Comparison of ENCODE assay signal across 12 cellular contexts in the genomic region with DNA sequence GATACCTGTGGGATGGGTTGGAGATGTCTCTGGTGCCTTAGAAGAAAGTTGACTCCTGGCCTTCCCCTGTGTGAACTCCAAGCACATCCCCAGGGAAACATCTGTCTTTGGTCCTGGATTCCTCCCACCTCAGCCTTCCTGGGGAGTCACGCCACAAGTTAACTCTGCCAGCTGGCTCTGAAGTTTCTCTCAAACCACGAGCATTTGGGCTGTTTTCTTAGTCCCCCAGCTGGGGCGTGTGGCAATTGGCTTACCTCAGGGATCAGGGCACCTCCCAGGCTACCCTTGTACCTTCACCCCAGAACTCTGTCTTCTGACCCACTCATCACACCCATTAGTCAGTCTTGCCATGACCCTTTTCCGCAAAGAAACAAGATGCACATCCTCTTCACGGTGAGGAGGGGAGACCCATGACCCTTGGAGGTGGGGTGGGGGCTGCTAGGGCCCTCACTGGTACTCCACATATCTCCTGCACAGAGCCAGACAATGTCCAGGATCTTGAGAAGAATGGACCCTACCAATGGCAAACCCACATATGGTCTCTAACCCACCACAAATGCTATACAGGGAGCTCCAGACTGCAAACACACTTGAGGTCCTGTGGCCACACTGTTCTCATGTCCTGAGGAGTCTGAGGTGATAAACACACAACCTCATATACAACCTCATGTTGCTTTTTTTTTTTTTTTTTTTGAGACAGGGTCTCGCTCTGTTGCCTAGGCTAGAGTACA. TPM values are rescaled to one million over a fixed set of nuclear protein-coding genes. Genes with fewer than 3 reads are reported as not detected.
DNase-seq lines count a peak whose midpoint lies in the region; ATAC-seq and TF ChIP-seq lines count a peak whose summit lies in the region.
"Had no signal": no experiment of that assay in that cellular context is flagged by ENCODE, and none has a peak within 500 bp of the region (broad histone marks: within the 10 kb centered on the region; RNA-seq: fewer than 3 reads in every experiment).

No MANE protein-coding gene starts in this region.

- no peaks in the 10 kb centered on the region for H3K79me2 ChIP-seq in OCI-LY7 (ENCODE audit: insufficient read depth, low read depth, low read length)

- peaks cover 3 to 12% of the 10 kb centered on the region in 2 donors for H3K9me3 Mint-ChIP-seq in effector memory CD8-positive, alpha-beta T cell

- BruUV-seq in OCI-LY7 (replicated peaks; lab: Mats Ljungman, UMichigan) = no TSS peak

- peaks cover 37% of the 10 kb centered on the region for H3K36me3 Mint-ChIP-seq in effector memory CD8-positive, alpha-beta T cell (ENCODE audit: insufficient read depth)

- peak overlapping the region; percentile 13 to 59 for H3K4me3 Mint-ChIP-seq in effector memory CD8-positive, alpha-beta T cell

- H3K27me3 ChIP-seq in heart right ventricle (peaks cover 0 to 32% (median 0%) of the 10 kb centered on the region in 7 donors), stomach (peaks cover 0 to 10% (median 0%) of the 10 kb centered on the region in 3 donors)

- H3K27ac Mint-ChIP-seq in effector memory CD8-positive, alpha-beta T cell = peak overlapping the region; percentile 92 to 94

- H3K27ac ChIP-seq in heart right ventricle (peak overlapping the region in 1 of 10 donors; percentile 10), OCI-LY7 (ENCODE audit: low read depth, low read length, poor library complexity, severe bottlenecking) (peak overlapping the region; percentile 47), stomach (peak overlapping the region in 3 of 5 donors; percentile 14 to 34 (median 20))
- H3K27ac ChIP-seq: prostate gland had no signal

- TF ChIP-seq CTCF in heart right ventricle (IDR thresholded peaks at IDR 0.05) = no peak
- TF ChIP-seq CTCF in OCI-LY7 (conservative IDR thresholded peaks at IDR 0.05; ENCODE audit: low read length) = no peak
- no peak for TF ChIP-seq CTCF in stomach (IDR thresholded peaks at IDR 0.05)
- TF ChIP-seq CTCF in GM10248 (IDR thresholded peaks at IDR 0.05; ENCODE audit: control extremely low read depth, extremely low read depth, low read depth, missing control alignments) = no peak

- no peak for ATAC-seq in left cardiac atrium
- ATAC-seq in heart right ventricle = no peak
- no peak for ATAC-seq in effector memory CD8-positive, alpha-beta T cell (replicated peaks)
- no peak for ATAC-seq in HG03469 (IDR thresholded peaks at IDR 0.05; ENCODE audit: unreplicated experiment)
- ATAC-seq: HCT116 had no signal

- H3K4me3 ChIP-seq in heart right ventricle (no peak overlapping the region), OCI-LY7 (ENCODE audit: low read depth, low read length, poor library complexity, severe bottlenecking) (no peak overlapping the region), stomach (no peak overlapping the region)
- H3K4me3 ChIP-seq: prostate gland had no signal

- H3K4me1 ChIP-seq in heart right ventricle (peaks cover 5 to 38% (median 18%) of the 10 kb centered on the region in 9 donors), OCI-LY7 (ENCODE audit: insufficient read depth, low read length, poor library complexity, severe bottlenecking) (peaks cover 39% of the 10 kb centered on the region), stomach (peaks cover 14 to 46% (median 34%) of the 10 kb centered on the region in 4 donors)
- H3K4me1 ChIP-seq: prostate gland had no signal

- no peak overlapping the region for H2AFZ ChIP-seq in OCI-LY7 (ENCODE audit: low read length)

- H3K27me3 Mint-ChIP-seq in effector memory CD8-positive, alpha-beta T cell = no peaks in the 10 kb centered on the region

- POLR2A ChIA-PET in OCI-LY7 (lab: Charles Lee) = no interaction called here
- POLR2A ChIA-PET in GM10248 (lab: Yijun Ruan, JAX) = interaction anchor here (0.5 kb wide), 1 partner anchor 282 kb away, joined by 6 read pairs; no protein-coding TSS in a partner anchor

- H3K9me3 ChIP-seq in heart right ventricle = peaks cover 0 to 7% (median 0%) of the 10 kb centered on the region in 11 donors
- H3K9me3 ChIP-seq in OCI-LY7 (ENCODE audit: low read length) = no peaks in the 10 kb centered on the region; the same call in 1 of the 2 replicates
- H3K9me3 ChIP-seq in stomach = no peaks in the 10 kb centered on the region
- H3K9me3 ChIP-seq: prostate gland had no signal

- WGBS in heart right ventricle, 2 donors = 71 to 78% methylated on average over 6 of the region's 6 CpGs
- 71 to 78% (median 76%) methylated on average over 6 of the region's 6 CpGs for WGBS in stomach, 5 donors

- no peaks in the 10 kb centered on the region for H4K20me1 ChIP-seq in OCI-LY7 (ENCODE audit: insufficient read depth, low read length)

- H3K4me2 ChIP-seq in OCI-LY7 (ENCODE audit: low read length) = no peak overlapping the region

- TF ChIP-seq POLR2A in stomach (IDR thresholded peaks at IDR 0.05) = no peak

- DNase-seq in left cardiac atrium (peak; percentile 17), heart right ventricle (no peak), OCI-LY7 (ENCODE audit: low spot score) (no peak), stomach (no peak), GM10248 (ENCODE audit: extremely low spot score) (no peak), NCI-H510A treated with DMSO at 0.1 percent for 48 hours (lab: John Stamatoyannopoulos, UW) (no peak)
- DNase-seq in effector memory CD8-positive, alpha-beta T cell = no peak
- DNase-seq: IMR-90, NCI-H2029 had no signal

- CTCF ChIA-PET in OCI-LY7 (lab: Charles Lee; ENCODE audit: unreplicated experiment) (no interaction called here), GM10248 (lab: Yijun Ruan, JAX) (interaction anchor here (1.6 to 4.9 kb wide), 2 partner anchors 17 to 322 kb away, joined by 5 to 23 read pairs; a partner anchor contains a TSS)

- TF ChIP-seq EP300 in stomach (IDR thresholded peaks at IDR 0.05) = no peak

- H3K36me3 ChIP-seq in heart right ventricle (peaks cover 0 to 25% (median under 1%) of the 10 kb centered on the region in 9 donors), OCI-LY7 (ENCODE audit: insufficient read depth, low read length) (peaks cover 67% of the 10 kb centered on the region), stomach (peaks cover 11 to 25% (median 23%) of the 10 kb centered on the region in 4 donors)
- H3K36me3 ChIP-seq: prostate gland had no signal

- H3K4me1 Mint-ChIP-seq in effector memory CD8-positive, alpha-beta T cell (ENCODE audit: low read depth in 2 of 2) = peaks cover 27 to 33% of the 10 kb centered on the region in 2 donors

- intact Hi-C loops in left cardiac atrium (cut with DNase I) = no loop called here
- intact Hi-C loops in heart right ventricle (cut with DNase I) = no loop called here
- intact Hi-C loops in OCI-LY7 (cut with micrococcal nuclease; ENCODE audit: unreplicated experiment) = no loop called here
- intact Hi-C loops in stomach (cut with DNase I; ENCODE audit: low total_unique reads) = no loop called here

- H3K9me2 ChIP-seq in OCI-LY7 (ENCODE audit: insufficient read depth, low read length) = no peaks in the 10 kb centered on the region

RNA-seq across cellular contexts. Expression of a gene that starts 3.9 kb away (rescaled TPM):
- total RNA-seq in left cardiac atrium (10 to 100 TPM in 1 of 2 donors, 1 to 10 TPM in 1; 9.5 to 12.1 TPM), heart right ventricle (10 to 100 TPM in 3 of 10 donors, 1 to 10 TPM in 7; 4.1 to 17.8 (median 8.1) TPM), OCI-LY7 (2022) (99.5 and 105 TPM in 2 replicates), stomach (100 to 1,000 TPM in 3 of 5 donors, 10 to 100 TPM in 2; 22.2 to 793 (median 111) TPM)
- polyA plus RNA-seq in heart right ventricle (10 to 100 TPM in 1 of 2 donors, 1 to 10 TPM in 1; 6.1 to 41.6 TPM), stomach (10 to 100 TPM; 18.2 to 38.6 (median 23.5) TPM)
- 128 and 159 TPM in 2 replicates for total RNA-seq in OCI-LY7 (2014; rRNA removed; shearing (Covaris generic))

RNA-seq across cellular contexts. Expression of a gene that starts 14.9 kb away (rescaled TPM):
- 10 to 100 TPM; 31.9 to 35.5 TPM for total RNA-seq in left cardiac atrium
- total RNA-seq in heart right ventricle = 10 to 100 TPM; 29.0 to 45.6 (median 38.0) TPM
- polyA plus RNA-seq in heart right ventricle = 10 to 100 TPM; 59.5 to 74.3 TPM
- total RNA-seq in OCI-LY7 (2014; rRNA removed; shearing (Covaris generic)) = 123 and 129 TPM in 2 replicates
- total RNA-seq in OCI-LY7 (2022) = 120 and 133 TPM in 2 replicates
- 100 to 1,000 TPM in 1 of 5 donors, 10 to 100 TPM in 4; 38.5 to 183 (median 61.7) TPM for total RNA-seq in stomach
- polyA plus RNA-seq in stomach = 100 to 1,000 TPM; 102 to 130 (median 123) TPM

RNA-seq across cellular contexts. Expression of a gene that starts 17.6 kb away (rescaled TPM):
- total RNA-seq in left cardiac atrium (100 to 1,000 TPM; 102 to 148 TPM), heart right ventricle (100 to 1,000 TPM in 9 of 10 donors, 10 to 100 TPM in 1; 90.4 to 128 (median 108) TPM), OCI-LY7 (2022) (141 and 155 TPM in 2 replicates), stomach (100 to 1,000 TPM; 256 to 629 (median 539) TPM)
- polyA plus RNA-seq in heart right ventricle (100 to 1,000 TPM in 1 of 2 donors, 10 to 100 TPM in 1; 86.7 to 371 TPM), stomach (100 to 1,000 TPM; 103 to 143 (median 135) TPM)
- total RNA-seq in OCI-LY7 (2014; rRNA removed; shearing (Covaris generic)) = 98.8 and 113 TPM in 2 replicates
